1 cellular context compared by ENCODE assay signal in genomic region chr18:80106482-80107051, GRCh38.
TF ChIP-seq lines count a peak whose summit lies in the region.

No MANE protein-coding gene starts in this region.

TF ChIP-seq in HepG2, 621 proteins besides CTCF, POLR2A, EP300 and RAD21 (continued from another document):
- TF ChIP-seq ZNF790 (CRISPR knock-in tag; IDR thresholded peaks at IDR 0.05; ENCODE audit: borderline replicate concordance) (no peak), ZNF256 (CRISPR knock-in tag; conservative IDR thresholded peaks at IDR 0.05) (no peak), KMT2A (CRISPR knock-in tag; IDR thresholded peaks at IDR 0.05) (0 out of 2 replicates have a peak, but pooled peaks have one; percentile 45), FOXP4 (CRISPR knock-in tag; IDR thresholded peaks at IDR 0.05) (peak; percentile 57), TEAD3 (CRISPR knock-in tag; optimal IDR thresholded peaks at IDR 0.05; ENCODE audit: borderline replicate concordance) (peak; percentile 49), MAF1 (CRISPR knock-in tag; IDR thresholded peaks at IDR 0.05; ENCODE audit: borderline replicate concordance) (no peak), CEBPG (CRISPR knock-in tag; IDR thresholded peaks at IDR 0.05) (peak; percentile 46), SP2 (CRISPR knock-in tag; IDR thresholded peaks at IDR 0.05) (no peak), LCORL (IDR thresholded peaks at IDR 0.05) (no peak), LCORL (CRISPR knock-in tag; IDR thresholded peaks at IDR 0.05) (peak; percentile 49), TBP (CRISPR knock-in tag; IDR thresholded peaks at IDR 0.05) (no peak), ZNF605 (CRISPR knock-in tag; IDR thresholded peaks at IDR 0.05) (peak; percentile 36; the same call in 1 of the 2 replicates), FOXA3 (CRISPR knock-in tag; IDR thresholded peaks at IDR 0.05) (peak; percentile 56; the same call in 1 of the 2 replicates), ZEB1 (IDR thresholded peaks at IDR 0.05; ENCODE audit: insufficient replicate concordance, low read depth) (peak; percentile 33), SALL1 (CRISPR knock-in tag; IDR thresholded peaks at IDR 0.05) (peak; percentile 29; the same call in 1 of the 2 replicates), PHF8 (CRISPR knock-in tag; IDR thresholded peaks at IDR 0.05) (peak; percentile 21; the same call in 1 of the 2 replicates), FOXO1 (CRISPR knock-in tag; IDR thresholded peaks at IDR 0.05) (peak; percentile 63), ZNF646 (CRISPR knock-in tag; IDR thresholded peaks at IDR 0.05) (peak; percentile 72; the same call in 1 of the 2 replicates), NFIC (IDR thresholded peaks at IDR 0.05; ENCODE audit: low read length) (no peak), XRCC5 (optimal IDR thresholded peaks at IDR 0.05; ENCODE audit: low read length) (no peak), ZNF563 (CRISPR knock-in tag; IDR thresholded peaks at IDR 0.05) (no peak)
- TF ChIP-seq, protein P1, sequence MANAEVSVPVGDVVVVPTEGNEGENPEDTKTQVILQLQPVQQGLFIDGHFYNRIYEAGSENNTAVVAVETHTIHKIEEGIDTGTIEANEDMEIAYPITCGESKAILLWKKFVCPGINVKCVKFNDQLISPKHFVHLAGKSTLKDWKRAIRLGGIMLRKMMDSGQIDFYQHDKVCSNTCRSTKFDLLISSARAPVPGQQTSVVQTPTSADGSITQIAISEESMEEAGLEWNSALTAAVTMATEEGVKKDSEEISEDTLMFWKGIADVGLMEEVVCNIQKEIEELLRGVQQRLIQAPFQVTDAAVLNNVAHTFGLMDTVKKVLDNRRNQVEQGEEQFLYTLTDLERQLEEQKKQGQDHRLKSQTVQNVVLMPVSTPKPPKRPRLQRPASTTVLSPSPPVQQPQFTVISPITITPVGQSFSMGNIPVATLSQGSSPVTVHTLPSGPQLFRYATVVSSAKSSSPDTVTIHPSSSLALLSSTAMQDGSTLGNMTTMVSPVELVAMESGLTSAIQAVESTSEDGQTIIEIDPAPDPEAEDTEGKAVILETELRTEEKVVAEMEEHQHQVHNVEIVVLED (CRISPR knock-in tag; IDR thresholded peaks at IDR 0.05; ENCODE audit: borderline replicate concordance), result no peak
- TF ChIP-seq, protein P2, sequence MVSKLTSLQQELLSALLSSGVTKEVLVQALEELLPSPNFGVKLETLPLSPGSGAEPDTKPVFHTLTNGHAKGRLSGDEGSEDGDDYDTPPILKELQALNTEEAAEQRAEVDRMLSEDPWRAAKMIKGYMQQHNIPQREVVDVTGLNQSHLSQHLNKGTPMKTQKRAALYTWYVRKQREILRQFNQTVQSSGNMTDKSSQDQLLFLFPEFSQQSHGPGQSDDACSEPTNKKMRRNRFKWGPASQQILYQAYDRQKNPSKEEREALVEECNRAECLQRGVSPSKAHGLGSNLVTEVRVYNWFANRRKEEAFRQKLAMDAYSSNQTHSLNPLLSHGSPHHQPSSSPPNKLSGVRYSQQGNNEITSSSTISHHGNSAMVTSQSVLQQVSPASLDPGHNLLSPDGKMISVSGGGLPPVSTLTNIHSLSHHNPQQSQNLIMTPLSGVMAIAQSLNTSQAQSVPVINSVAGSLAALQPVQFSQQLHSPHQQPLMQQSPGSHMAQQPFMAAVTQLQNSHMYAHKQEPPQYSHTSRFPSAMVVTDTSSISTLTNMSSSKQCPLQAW (CRISPR knock-in tag; IDR thresholded peaks at IDR 0.05), result peak; percentile 43; the same call in 1 of the 2 replicates
- TF ChIP-seq, protein P3, sequence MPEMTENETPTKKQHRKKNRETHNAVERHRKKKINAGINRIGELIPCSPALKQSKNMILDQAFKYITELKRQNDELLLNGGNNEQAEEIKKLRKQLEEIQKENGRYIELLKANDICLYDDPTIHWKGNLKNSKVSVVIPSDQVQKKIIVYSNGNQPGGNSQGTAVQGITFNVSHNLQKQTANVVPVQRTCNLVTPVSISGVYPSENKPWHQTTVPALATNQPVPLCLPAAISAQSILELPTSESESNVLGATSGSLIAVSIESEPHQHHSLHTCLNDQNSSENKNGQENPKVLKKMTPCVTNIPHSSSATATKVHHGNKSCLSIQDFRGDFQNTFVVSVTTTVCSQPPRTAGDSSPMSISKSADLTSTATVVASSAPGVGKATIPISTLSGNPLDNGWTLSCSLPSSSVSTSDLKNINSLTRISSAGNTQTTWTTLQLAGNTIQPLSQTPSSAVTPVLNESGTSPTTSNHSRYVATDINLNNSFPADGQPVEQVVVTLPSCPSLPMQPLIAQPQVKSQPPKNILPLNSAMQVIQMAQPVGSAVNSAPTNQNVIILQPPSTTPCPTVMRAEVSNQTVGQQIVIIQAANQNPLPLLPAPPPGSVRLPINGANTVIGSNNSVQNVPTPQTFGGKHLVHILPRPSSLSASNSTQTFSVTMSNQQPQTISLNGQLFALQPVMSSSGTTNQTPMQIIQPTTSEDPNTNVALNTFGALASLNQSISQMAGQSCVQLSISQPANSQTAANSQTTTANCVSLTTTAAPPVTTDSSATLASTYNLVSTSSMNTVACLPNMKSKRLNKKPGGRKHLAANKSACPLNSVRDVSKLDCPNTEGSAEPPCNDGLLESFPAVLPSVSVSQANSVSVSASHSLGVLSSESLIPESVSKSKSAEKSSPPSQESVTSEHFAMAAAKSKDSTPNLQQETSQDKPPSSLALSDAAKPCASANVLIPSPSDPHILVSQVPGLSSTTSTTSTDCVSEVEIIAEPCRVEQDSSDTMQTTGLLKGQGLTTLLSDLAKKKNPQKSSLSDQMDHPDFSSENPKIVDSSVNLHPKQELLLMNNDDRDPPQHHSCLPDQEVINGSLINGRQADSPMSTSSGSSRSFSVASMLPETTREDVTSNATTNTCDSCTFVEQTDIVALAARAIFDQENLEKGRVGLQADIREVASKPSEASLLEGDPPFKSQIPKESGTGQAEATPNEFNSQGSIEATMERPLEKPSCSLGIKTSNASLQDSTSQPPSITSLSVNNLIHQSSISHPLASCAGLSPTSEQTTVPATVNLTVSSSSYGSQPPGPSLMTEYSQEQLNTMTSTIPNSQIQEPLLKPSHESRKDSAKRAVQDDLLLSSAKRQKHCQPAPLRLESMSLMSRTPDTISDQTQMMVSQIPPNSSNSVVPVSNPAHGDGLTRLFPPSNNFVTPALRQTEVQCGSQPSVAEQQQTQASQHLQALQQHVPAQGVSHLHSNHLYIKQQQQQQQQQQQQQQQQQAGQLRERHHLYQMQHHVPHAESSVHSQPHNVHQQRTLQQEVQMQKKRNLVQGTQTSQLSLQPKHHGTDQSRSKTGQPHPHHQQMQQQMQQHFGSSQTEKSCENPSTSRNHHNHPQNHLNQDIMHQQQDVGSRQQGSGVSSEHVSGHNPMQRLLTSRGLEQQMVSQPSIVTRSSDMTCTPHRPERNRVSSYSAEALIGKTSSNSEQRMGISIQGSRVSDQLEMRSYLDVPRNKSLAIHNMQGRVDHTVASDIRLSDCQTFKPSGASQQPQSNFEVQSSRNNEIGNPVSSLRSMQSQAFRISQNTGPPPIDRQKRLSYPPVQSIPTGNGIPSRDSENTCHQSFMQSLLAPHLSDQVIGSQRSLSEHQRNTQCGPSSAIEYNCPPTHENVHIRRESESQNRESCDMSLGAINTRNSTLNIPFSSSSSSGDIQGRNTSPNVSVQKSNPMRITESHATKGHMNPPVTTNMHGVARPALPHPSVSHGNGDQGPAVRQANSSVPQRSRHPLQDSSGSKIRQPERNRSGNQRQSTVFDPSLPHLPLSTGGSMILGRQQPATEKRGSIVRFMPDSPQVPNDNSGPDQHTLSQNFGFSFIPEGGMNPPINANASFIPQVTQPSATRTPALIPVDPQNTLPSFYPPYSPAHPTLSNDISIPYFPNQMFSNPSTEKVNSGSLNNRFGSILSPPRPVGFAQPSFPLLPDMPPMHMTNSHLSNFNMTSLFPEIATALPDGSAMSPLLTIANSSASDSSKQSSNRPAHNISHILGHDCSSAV (CRISPR knock-in tag; IDR thresholded peaks at IDR 0.05; ENCODE audit: borderline replicate concordance), result no peak
